In the genomic region with DNA sequence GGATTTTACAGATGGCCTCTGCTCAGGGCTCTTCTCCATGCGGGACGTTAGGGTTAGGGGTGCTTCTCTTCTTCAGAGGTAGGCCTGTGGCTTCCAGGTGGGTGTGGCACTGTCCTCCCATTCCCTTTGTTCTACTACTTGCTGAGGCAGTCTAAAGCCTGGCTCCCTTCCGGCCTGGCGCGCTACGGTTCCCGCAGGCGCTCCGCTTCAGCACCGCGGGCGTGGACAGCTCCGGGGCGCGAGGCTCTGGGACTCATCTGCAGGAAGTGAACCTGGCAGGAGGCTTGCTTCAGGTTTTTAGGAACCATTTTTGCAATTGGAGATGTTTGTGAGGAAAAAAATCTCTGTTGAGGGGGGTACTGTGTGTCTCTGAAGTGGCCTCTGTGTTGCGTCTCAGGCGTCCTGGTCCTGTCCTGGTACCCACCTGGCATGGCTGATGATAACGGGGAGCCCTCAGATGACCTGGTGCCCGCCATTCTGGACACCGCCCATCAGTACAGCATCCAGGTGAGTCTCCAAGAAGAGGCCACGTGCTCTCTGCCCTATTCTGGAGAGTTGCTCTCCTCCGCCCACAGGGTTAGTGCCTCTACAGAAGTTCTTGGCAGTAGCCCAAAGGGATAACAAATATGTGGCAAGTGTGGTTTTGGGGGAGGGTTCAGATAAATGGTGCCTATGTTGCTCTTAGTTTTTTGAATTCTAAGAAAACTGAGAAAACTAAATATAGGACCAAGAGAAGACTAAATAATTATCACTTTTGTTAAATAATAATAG, we compare ENCODE assay signal across 8 cellular contexts. TPM values are rescaled to one million over a fixed set of nuclear protein-coding genes. Genes with fewer than 3 reads are reported as not detected.
DNase-seq lines count a peak whose midpoint lies in the region; ATAC-seq and TF ChIP-seq lines count a peak whose summit lies in the region.

No MANE protein-coding gene starts in this region.

- DNase-seq in GM10248 (ENCODE audit: extremely low spot score) (peak; percentile 66), NCI-H2196 (lab: John Stamatoyannopoulos, UW; ENCODE audit: unreplicated experiment) (peak; percentile 47), activated T-helper 1 cell treated with Interleukin-2 at 50 U/mL for 16 hours (ENCODE audit: low read depth) (peak; percentile 20), heart left ventricle (peak; percentile 45 to 83 (median 52)), renal cortical epithelial cell (ENCODE audit: low read depth) (peak; percentile 13), SKM-1 (lab: John Stamatoyannopoulos, UW; ENCODE audit: unreplicated experiment) (no peak)

- intact Hi-C loops in heart left ventricle (cut with DNase I) = loop anchor here in 1 of 10 donors (10.0 kb wide), 1 partner anchor 101 kb away; the partner anchor contains the start of gene CDCA8

- H3K9me3 ChIP-seq in heart left ventricle = no peaks in the 10 kb centered on the region

- WGBS in heart left ventricle, 4 donors = 25 to 46% (median 30%) methylated on average over 10 to 22 of the region's 22 CpGs

- no peak overlapping the region for H3K27ac ChIP-seq in heart left ventricle

- POLR2A ChIA-PET in GM10248 (lab: Yijun Ruan, JAX) = no interaction called here

- TF ChIP-seq CTCF in GM10248 (IDR thresholded peaks at IDR 0.05; ENCODE audit: control extremely low read depth, extremely low read depth, low read depth, missing control alignments) = no peak
- TF ChIP-seq CTCF in heart left ventricle (IDR thresholded peaks at IDR 0.05) = no peak

- peaks cover 0 to 20% (median 13%) of the 10 kb centered on the region in 12 donors for H3K4me1 ChIP-seq in heart left ventricle

- H3K4me3 ChIP-seq in heart left ventricle = peak overlapping the region in 1 of 12 donors; percentile 51

- CTCF ChIA-PET in GM10248 (lab: Yijun Ruan, JAX) = interaction anchor here (1.2 to 1.9 kb wide), 3 partner anchors 11 to 16 kb away, joined by 4 to 5 read pairs (median 4); partner anchors contain the start of genes C1orf122 and YRDC

- H3K27me3 ChIP-seq in heart left ventricle = peaks cover 0 to 16% (median 0%) of the 10 kb centered on the region in 9 donors

- H3K36me3 ChIP-seq in heart left ventricle = peaks cover 0 to 10% (median 4%) of the 10 kb centered on the region in 9 donors

- ATAC-seq in heart left ventricle = peak; percentile 39 to 78 (median 64)
- no peak for ATAC-seq in GM21529 (IDR thresholded peaks at IDR 0.05; ENCODE audit: unreplicated experiment)
- ATAC-seq in HG03342 (IDR thresholded peaks at IDR 0.05; ENCODE audit: unreplicated experiment) = no peak

- TF ChIP-seq POLR2A in heart left ventricle (IDR thresholded peaks at IDR 0.05) = no peak

RNA-seq across cellular contexts. Expression of gene MANEAL, which starts 1.9 kb away (rescaled TPM):
- total RNA-seq in heart left ventricle (1 to 10 TPM in 5 of 9 donors, under 1 TPM in 4; 0.63 to 2.9 (median 1.1) TPM), renal cortical epithelial cell (2.1 and 4.3 TPM in 2 replicates)
- under 1 TPM; 0.53 to 0.97 TPM for polyA plus RNA-seq in heart left ventricle

RNA-seq across cellular contexts. Expression of gene C1orf122, which starts 12.1 kb away (rescaled TPM):
- total RNA-seq in heart left ventricle (10 to 100 TPM; 29.1 to 93.0 (median 44.0) TPM), renal cortical epithelial cell (29.6 and 51.9 TPM in 2 replicates)
- 10 to 100 TPM; 37.5 to 60.2 TPM for polyA plus RNA-seq in heart left ventricle

RNA-seq across cellular contexts. Expression of gene YRDC, which starts 12.5 kb away (rescaled TPM):
- total RNA-seq in heart left ventricle = 1 to 10 TPM; 4.0 to 8.9 (median 6.1) TPM
- polyA plus RNA-seq in heart left ventricle = 10 to 100 TPM in 1 of 2 donors, 1 to 10 TPM in 1; 2.8 to 21.3 TPM
- 12.2 and 31.3 TPM in 2 replicates for total RNA-seq in renal cortical epithelial cell

RNA-seq across cellular contexts. Expression of gene EPHA10, which starts 30.6 kb away (rescaled TPM):
- total RNA-seq in heart left ventricle (under 1 TPM in 4 of 9 donors, not detected in 5; 0.05 to 0.60 (median 0.13) TPM), renal cortical epithelial cell (0.05 and 1.0 TPM in 2 replicates)
- under 1 TPM; 0.01 to 0.11 TPM for polyA plus RNA-seq in heart left ventricle

Comparison
In these comparisons a context has a peak if more than half of its experiments do, and no peak if none do; other contexts are left out.
1. ATAC-seq: peak in heart left ventricle (4 of 4); none in GM21529 (single experiment) and HG03342 (single experiment).